ENCODE assay signal across 3 cellular contexts in genomic region chr3:40978442-40978841, GRCh38.
"Had no signal": no experiment of that assay in that cellular context is flagged by ENCODE, and none has a peak within 500 bp of the region (broad histone marks: within the 10 kb centered on the region; RNA-seq: fewer than 3 reads in every experiment).

No MANE protein-coding gene starts in this region.

- DNase-seq: GDM1, GF-D8 had no signal

- ATAC-seq: GM12878 had no signal
